ENCODE assay signal across 18 cellular contexts in genomic region chr10:96814264-96814663, GRCh38. TPM values are rescaled to one million over a fixed set of nuclear protein-coding genes. Genes with fewer than 3 reads are reported as not detected.
A peak's percentile ranks its signal among the peaks of the same experiment; 100 is the strongest.
DNase-seq lines count a peak whose midpoint lies in the region; ATAC-seq, FAIRE-seq and TF ChIP-seq lines count a peak whose summit lies in the region.
"Had no signal": no experiment of that assay in that cellular context is flagged by ENCODE, and none has a peak within 500 bp of the region (broad histone marks: within the 10 kb centered on the region; RNA-seq: fewer than 3 reads in every experiment).

No MANE protein-coding gene starts in this region.

- intact Hi-C loops in Right ventricle myocardium superior (cut with DNase I) = no loop called here

- no peaks in the 10 kb centered on the region for H3K27me3 ChIP-seq in osteoblast (ENCODE audit: insufficient read depth, low read length)
- H3K27me3 ChIP-seq: sigmoid colon had no signal

- no peaks in the 10 kb centered on the region for H3K36me3 ChIP-seq in osteoblast (ENCODE audit: insufficient read depth, low read length)
- H3K36me3 ChIP-seq: sigmoid colon had no signal

- no peak overlapping the region for H3K4me2 ChIP-seq in osteoblast (ENCODE audit: insufficient read depth, low read length)

- ATAC-seq in Right ventricle myocardium superior (ENCODE audit: poor library complexity) = no peak
- ATAC-seq: activated naive CD4-positive, alpha-beta T cell treated with anti-CD3 and anti-CD28 coated beads, Interleukin-2, amount 50 U/mL, for 72 hours; K562; Right ventricle myocardium inferior had no signal

- CTCF ChIA-PET in GM10248 (lab: Yijun Ruan, JAX) = no interaction called here

- DNase-seq in EL (peak; percentile 95), RCC 7860 (ENCODE audit: low spot score) (peak; percentile 90), epithelial cell of prostate (ENCODE audit: low read depth, low spot score) (no peak), osteoblast (ENCODE audit: insufficient read length, low spot score, missing footprints) (peak; percentile 74), HTR-8/SVneo (ENCODE audit: insufficient read length, low spot score) (no peak), GM10248 (ENCODE audit: extremely low spot score) (no peak), Right ventricle myocardium superior (no peak), NCI-H1436 (lab: John Stamatoyannopoulos, UW) (no peak)
- DNase-seq: activated CD8-positive, alpha-beta memory T cell treated with anti-CD3 and anti-CD28 coated beads, Interleukin-2, amount 50 U/mL, for 48 hours; Caco-2; kidney; naive B cell; NCI-H1930; NCI-H82; sigmoid colon had no signal

- H3K79me2 ChIP-seq in osteoblast (ENCODE audit: insufficient read depth, low read length) = no peaks in the 10 kb centered on the region

- no peak overlapping the region for H2AFZ ChIP-seq in osteoblast (ENCODE audit: low read length)

- H3K4me3 ChIP-seq in osteoblast (ENCODE audit: insufficient read depth, low read length) = no peak overlapping the region
- H3K4me3 ChIP-seq: K562, sigmoid colon had no signal

- H3K27ac ChIP-seq in epithelial cell of prostate (peak overlapping the region; percentile 34), osteoblast (ENCODE audit: low read depth, low read length) (peak overlapping the region; percentile 24)
- H3K27ac ChIP-seq: sigmoid colon had no signal

- H3K4me1 ChIP-seq in osteoblast (ENCODE audit: insufficient read depth, low read length) = peaks cover 12% of the 10 kb centered on the region
- H3K4me1 ChIP-seq: Caco-2, sigmoid colon had no signal

- TF ChIP-seq CTCF in osteoblast (IDR thresholded peaks at IDR 0.05; ENCODE audit: extremely low read depth, low read depth, low read length) (no peak), GM10248 (IDR thresholded peaks at IDR 0.05; ENCODE audit: control extremely low read depth, extremely low read depth, low read depth, missing control alignments) (no peak)

- H4K20me1 ChIP-seq in osteoblast (ENCODE audit: insufficient read depth, low read length) = no peaks in the 10 kb centered on the region

- H3K9me3 ChIP-seq in osteoblast (ENCODE audit: low read depth, low read length) = no peaks in the 10 kb centered on the region
- H3K9me3 ChIP-seq: Caco-2, sigmoid colon had no signal

- FAIRE-seq in RCC 7860 (lab: Jason Lieb, UNC) (peak; percentile 92), HTR-8/SVneo (lab: Jason Lieb, UNC) (no peak)
- FAIRE-seq: K562 had no signal

- POLR2A ChIA-PET in GM10248 (lab: Yijun Ruan, JAX) = no interaction called here

RNA-seq across cellular contexts. Expression of gene LCOR, which starts 17.8 kb away (rescaled TPM):
- total RNA-seq in osteoblast (19.2 and 25.0 TPM in 2 replicates), Right ventricle myocardium superior (16.9 TPM)

Comparison
In these comparisons a context has a peak if more than half of its experiments do, and no peak if none do; other contexts are left out.
1. DNase-seq: peak in EL (single experiment), RCC 7860 (single experiment) and osteoblast (single experiment); none in epithelial cell of prostate (single experiment), HTR-8/SVneo (single experiment), GM10248 (single experiment), Right ventricle myocardium superior (single experiment) and NCI-H1436 (single experiment).